ENCODE assay signal across 8 cellular contexts in the genomic region with DNA sequence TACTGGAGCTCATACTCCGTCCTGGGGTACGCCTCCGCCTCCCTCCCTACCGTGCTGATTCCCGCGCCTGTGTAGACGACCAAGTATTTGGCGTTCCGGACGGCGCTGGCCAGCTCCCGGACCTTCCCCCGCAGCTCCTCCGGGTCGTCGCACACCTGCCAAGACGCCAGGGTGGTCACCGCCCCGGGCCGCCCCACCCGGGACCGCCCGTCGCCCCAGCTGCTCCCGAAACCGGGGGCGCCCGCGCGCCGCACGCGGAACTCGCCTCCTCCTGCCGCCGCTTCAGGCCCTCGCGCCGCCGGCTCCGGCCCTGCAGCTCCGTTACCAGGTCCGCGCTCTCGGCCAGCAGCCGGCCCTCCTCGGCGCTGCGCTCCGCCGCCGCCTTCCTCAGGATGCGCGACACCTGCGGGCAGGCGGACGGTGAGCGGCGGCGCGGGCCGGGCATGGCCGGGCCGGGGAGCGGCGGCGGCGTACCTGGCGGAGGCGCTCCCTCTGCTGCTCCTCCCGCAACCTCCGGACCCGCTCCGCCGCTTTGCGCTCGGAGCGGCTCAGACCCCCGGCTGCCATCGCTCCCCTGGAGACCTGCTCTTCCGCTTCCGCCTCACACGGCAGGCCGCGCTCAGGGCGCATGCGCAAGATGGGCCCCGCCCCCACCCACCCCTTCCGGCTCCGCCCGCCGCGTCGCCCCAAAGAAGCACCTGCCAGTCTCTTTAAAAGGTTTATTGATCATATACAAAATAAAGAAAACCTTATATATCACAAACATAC. TPM values are rescaled to one million over a fixed set of nuclear protein-coding genes. Genes with fewer than 3 reads are reported as not detected.
A peak's percentile ranks its signal among the peaks of the same experiment; 100 is the strongest.
DNase-seq lines count a peak whose midpoint lies in the region; ATAC-seq and TF ChIP-seq lines count a peak whose summit lies in the region.

A gene with protein sequence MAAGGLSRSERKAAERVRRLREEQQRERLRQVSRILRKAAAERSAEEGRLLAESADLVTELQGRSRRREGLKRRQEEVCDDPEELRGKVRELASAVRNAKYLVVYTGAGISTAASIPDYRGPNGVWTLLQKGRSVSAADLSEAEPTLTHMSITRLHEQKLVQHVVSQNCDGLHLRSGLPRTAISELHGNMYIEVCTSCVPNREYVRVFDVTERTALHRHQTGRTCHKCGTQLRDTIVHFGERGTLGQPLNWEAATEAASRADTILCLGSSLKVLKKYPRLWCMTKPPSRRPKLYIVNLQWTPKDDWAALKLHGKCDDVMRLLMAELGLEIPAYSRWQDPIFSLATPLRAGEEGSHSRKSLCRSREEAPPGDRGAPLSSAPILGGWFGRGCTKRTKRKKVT (minus strand): TSS at position 612 of the 768 bp plus-strand sequence. CDS start 45 bp downstream, at position 567.

- H3K27ac ChIP-seq in adipose tissue (ENCODE audit: low read depth, low read length) = no peak within 1 kb of the TSS
- H3K27ac ChIP-seq in heart right ventricle = peak within 1 kb of the TSS in 9 of 10 donors; percentile 17 to 90 (median 72)
- H3K27ac ChIP-seq in upper lobe of right lung = peak within 1 kb of the TSS; percentile 79

- H3K4me3 ChIP-seq in heart right ventricle = peak within 1 kb of the TSS; percentile 59 to 99 (median 76)
- H3K4me3 ChIP-seq in upper lobe of right lung = peak within 1 kb of the TSS; percentile 77

- intact Hi-C loops in T-helper 1 cell treated with Interleukin-12 subunit alpha and Interleukin-12 subunit beta and Interleukin-4 antibody, amounts not matched to agents 30 ng/mL and 1 ng/mL, for 36 hours (cut with micrococcal nuclease) = loop anchor here (1.0 to 2.0 kb wide), 4 partner anchors 7 to 57 kb away; partner anchors contain the start of genes ARHGDIA, MAFG and P4HB
- intact Hi-C loops in heart right ventricle (cut with DNase I) (no loop called here), upper lobe of right lung (cut with DNase I) (no loop called here)

- peak; percentile 56 for ATAC-seq in HG02571 (IDR thresholded peaks at IDR 0.05; ENCODE audit: unreplicated experiment)
- ATAC-seq in heart right ventricle = peak; percentile 66 to 89 (median 82)
- ATAC-seq in upper lobe of right lung = peak; percentile 82

- H3K4me3 Mint-ChIP-seq in progenitor cell of endocrine pancreas (ENCODE audit: low read depth) = peak within 1 kb of the TSS; percentile 77

- no peaks in the 10 kb centered on the region for H3K9me3 Mint-ChIP-seq in progenitor cell of endocrine pancreas (ENCODE audit: low read depth)

- H3K36me3 Mint-ChIP-seq in progenitor cell of endocrine pancreas (ENCODE audit: insufficient read depth) = peaks cover 18% of the 10 kb centered on the region

- no peaks in the 10 kb centered on the region for H3K9me3 ChIP-seq in ES-I3 (ENCODE audit: control insufficient read depth, insufficient read depth, low read length)
- H3K9me3 ChIP-seq in heart right ventricle = no peaks in the 10 kb centered on the region
- H3K9me3 ChIP-seq in upper lobe of right lung = no peaks in the 10 kb centered on the region

- peak within 1 kb of the TSS; percentile 85 for H3K27ac Mint-ChIP-seq in progenitor cell of endocrine pancreas

- H3K27me3 ChIP-seq in heart right ventricle (no peaks in the 10 kb centered on the region), upper lobe of right lung (no peaks in the 10 kb centered on the region)

- DNase-seq in NCI-H128 (lab: John Stamatoyannopoulos, UW; ENCODE audit: unreplicated experiment) (peak; percentile 16), heart right ventricle (peak; percentile 65 to 84), progenitor cell of endocrine pancreas (ENCODE audit: low spot score, unreplicated experiment) (peak; percentile 59), upper lobe of right lung (peak; percentile 90)

- WGBS in adipose tissue, 3 donors = 1% methylated on average over 45 to 94 of the region's 94 CpGs
- WGBS in heart right ventricle, 2 donors = 1% methylated on average over 85 to 94 of the region's 94 CpGs

- H3K27me3 Mint-ChIP-seq in progenitor cell of endocrine pancreas = no peaks in the 10 kb centered on the region

- TF ChIP-seq CTCF in heart right ventricle (IDR thresholded peaks at IDR 0.05) (peak in 3 of 9 donors; percentile 6 to 11 (median 11)), progenitor cell of endocrine pancreas (IDR thresholded peaks at IDR 0.05; ENCODE audit: unreplicated experiment) (no peak), upper lobe of right lung (IDR thresholded peaks at IDR 0.05) (no peak)

- H3K4me1 ChIP-seq in ES-I3 (ENCODE audit: insufficient read depth, low read length) (peaks cover 12% of the 10 kb centered on the region), heart right ventricle (peaks cover 7 to 63% (median 25%) of the 10 kb centered on the region in 9 donors), upper lobe of right lung (peaks cover 16% of the 10 kb centered on the region)

- peak within 1 kb of the TSS; percentile 85 for H3K9ac ChIP-seq in ES-I3 (ENCODE audit: low read depth, low read length)

- peaks cover 17% of the 10 kb centered on the region for H3K4me1 Mint-ChIP-seq in progenitor cell of endocrine pancreas (ENCODE audit: low read depth)

- peaks cover 2% of the 10 kb centered on the region; the same call in 1 of the 2 replicates for H3K36me3 ChIP-seq in ES-I3 (ENCODE audit: insufficient read depth, low read length)
- peaks cover 0 to 71% (median 31%) of the 10 kb centered on the region in 9 donors for H3K36me3 ChIP-seq in heart right ventricle
- H3K36me3 ChIP-seq in upper lobe of right lung = peaks cover 42% of the 10 kb centered on the region

RNA-seq across cellular contexts. Expression of the gene that starts here (rescaled TPM):
- 62.7 and 71.3 TPM in 2 replicates for total RNA-seq in T-helper 1 cell treated with Interleukin-12 subunit alpha and Interleukin-12 subunit beta and Interleukin-4 antibody, amounts not matched to agents 30 ng/mL and 1 ng/mL, for 36 hours
- polyA plus RNA-seq in adipose tissue (10 to 100 TPM; 12.6 to 19.6 (median 19.0) TPM), heart right ventricle (10 to 100 TPM; 14.5 to 15.7 TPM)
- total RNA-seq in heart right ventricle (1 to 10 TPM; 4.4 to 9.3 (median 5.9) TPM), progenitor cell of endocrine pancreas (32.4 and 34.0 TPM in 2 replicates), upper lobe of right lung (27.5 TPM)

Comparison
In these comparisons a context has a peak if more than half of its experiments do, and no peak if none do; other contexts are left out.
1. DNase-seq: peak in every context shown above with its lines; median percentile 90 in upper lobe of right lung; 74 in heart right ventricle; 59 in progenitor cell of endocrine pancreas; 16 in NCI-H128.